Comparison of ENCODE assay signal across 8 cellular contexts in genomic region chr2:182717451-182718215, GRCh38. TPM values are rescaled to one million over a fixed set of nuclear protein-coding genes. Genes with fewer than 3 reads are reported as not detected.
DNase-seq lines count a peak whose midpoint lies in the region; ATAC-seq and TF ChIP-seq lines count a peak whose summit lies in the region.

No MANE protein-coding gene starts in this region.

- in situ Hi-C loops in GM13977 (cut with MboI; ENCODE audit: low pct_unique_long_range_greater_than_20kb, low sequenced_read_pairs, unreplicated experiment) = no loop called here

- H3K4me1 Mint-ChIP-seq in activated CD8-positive, alpha-beta T cell treated with anti-CD3 and anti-CD28 coated beads, Interleukin-2, amount 10 ng/mL, durations not matched to agents 7 days and 5 days (ENCODE audit: low read depth) = peaks cover 9% of the 10 kb centered on the region
- H3K4me1 Mint-ChIP-seq in activated T-helper 1 cell treated with anti-CD3 and anti-CD28 coated beads, Interleukin-12 subunit alpha, Interleukin-12 subunit beta, Interleukin-2, Interleukin-4 antibody, amounts not matched to agents 30 ng/mL and 10 ng/mL and 1 ng/mL, durations not matched to agents 14 hours and 24 hours and 36 hours (ENCODE audit: low read depth) = no peaks in the 10 kb centered on the region

- no peak overlapping the region for H3K4me3 Mint-ChIP-seq in activated CD8-positive, alpha-beta T cell treated with anti-CD3 and anti-CD28 coated beads, Interleukin-2, amount 10 ng/mL, durations not matched to agents 7 days and 5 days
- H3K4me3 Mint-ChIP-seq in activated T-helper 1 cell treated with anti-CD3 and anti-CD28 coated beads, Interleukin-12 subunit alpha, Interleukin-12 subunit beta, Interleukin-2, Interleukin-4 antibody, amounts not matched to agents 30 ng/mL and 10 ng/mL and 1 ng/mL, durations not matched to agents 14 hours and 24 hours and 36 hours = no peak overlapping the region

- no peak for TF ChIP-seq CTCF in GM13977 (IDR thresholded peaks at IDR 0.05; ENCODE audit: extremely low read depth, insufficient read depth, missing control alignments)
- no peak for TF ChIP-seq CTCF in esophagus squamous epithelium (IDR thresholded peaks at IDR 0.05)

- no peak for TF ChIP-seq POLR2A in esophagus squamous epithelium (IDR thresholded peaks at IDR 0.05)

- CTCF ChIA-PET in activated CD8-positive, alpha-beta T cell treated with anti-CD3 and anti-CD28 coated beads, Interleukin-2, amount 10 ng/mL, durations not matched to agents 7 days and 5 days (lab: Charles Lee) = interaction anchor here (1.3 kb wide), 2 partner anchors 11 to 262 kb away, joined by 3 to 4 read pairs; no protein-coding TSS in a partner anchor

- DNase-seq in GM13977 (ENCODE audit: low spot score) (peak; percentile 45), esophagus squamous epithelium (lab: John Stamatoyannopoulos, UW) (no peak), NCI-H524 (lab: John Stamatoyannopoulos, UW) (no peak)
- DNase-seq in activated CD8-positive, alpha-beta T cell treated with anti-CD3 and anti-CD28 coated beads, Interleukin-2, amount 10 ng/mL, durations not matched to agents 7 days and 5 days = no peak
- no peak for DNase-seq in activated CD4-positive, alpha-beta T cell treated with anti-CD3 and anti-CD28 coated beads, Interleukin-2, amount 50 U/mL, for 4 hours
- DNase-seq in activated T-helper 1 cell treated with anti-CD3 and anti-CD28 coated beads, Interleukin-12 subunit alpha, Interleukin-12 subunit beta, Interleukin-2, Interleukin-4 antibody, amounts not matched to agents 30 ng/mL and 10 ng/mL and 1 ng/mL, durations not matched to agents 14 hours and 24 hours and 36 hours (ENCODE audit: low spot score) = no peak

- intact Hi-C loops in esophagus squamous epithelium (cut with DNase I) = no loop called here
- intact Hi-C loops in activated T-helper 1 cell treated with anti-CD3 and anti-CD28 coated beads, Interleukin-12 subunit alpha, Interleukin-12 subunit beta, Interleukin-2, Interleukin-4 antibody, amounts not matched to agents 30 ng/mL and 10 ng/mL and 1 ng/mL, durations not matched to agents 14 hours and 24 hours and 36 hours (cut with micrococcal nuclease) = loop anchor here (2.0 to 5.0 kb wide), 3 partner anchors 51 to 1739 kb away; partner anchors contain the start of gene DUSP19

- WGBS in esophagus squamous epithelium, 2 donors = 27 to 39% methylated on average over 2 of the region's 2 CpGs

- H3K4me3 ChIP-seq in HUES6 (ENCODE audit: low read depth, low read length) (peak overlapping the region; percentile 91), esophagus squamous epithelium (peak overlapping the region in 2 of 4 donors; percentile 88 to 99)

- H3K27ac ChIP-seq in HUES6 (ENCODE audit: low read depth, low read length) (no peak overlapping the region), esophagus squamous epithelium (peak overlapping the region in 3 of 4 donors; percentile 3 to 90 (median 87))

- H3K4me1 ChIP-seq in HUES6 (ENCODE audit: control insufficient read depth, insufficient read depth, low read length) (no peaks in the 10 kb centered on the region), esophagus squamous epithelium (peaks cover 0 to 36% (median 10%) of the 10 kb centered on the region in 3 donors)

- H3K27ac Mint-ChIP-seq in activated CD8-positive, alpha-beta T cell treated with anti-CD3 and anti-CD28 coated beads, Interleukin-2, amount 10 ng/mL, durations not matched to agents 7 days and 5 days = no peak overlapping the region
- H3K27ac Mint-ChIP-seq in activated T-helper 1 cell treated with anti-CD3 and anti-CD28 coated beads, Interleukin-12 subunit alpha, Interleukin-12 subunit beta, Interleukin-2, Interleukin-4 antibody, amounts not matched to agents 30 ng/mL and 10 ng/mL and 1 ng/mL, durations not matched to agents 14 hours and 24 hours and 36 hours = no peak overlapping the region

- POLR2A ChIA-PET in activated CD8-positive, alpha-beta T cell treated with anti-CD3 and anti-CD28 coated beads, Interleukin-2, amount 10 ng/mL, durations not matched to agents 7 days and 5 days (lab: Charles Lee) = interaction anchor here (0.6 kb wide), 1 partner anchor 13 kb away, joined by 3 read pairs; no protein-coding TSS in a partner anchor

- no peaks in the 10 kb centered on the region for H3K9me3 Mint-ChIP-seq in activated CD8-positive, alpha-beta T cell treated with anti-CD3 and anti-CD28 coated beads, Interleukin-2, amount 10 ng/mL, durations not matched to agents 7 days and 5 days (ENCODE audit: insufficient read depth)
- no peaks in the 10 kb centered on the region for H3K9me3 Mint-ChIP-seq in activated T-helper 1 cell treated with anti-CD3 and anti-CD28 coated beads, Interleukin-12 subunit alpha, Interleukin-12 subunit beta, Interleukin-2, Interleukin-4 antibody, amounts not matched to agents 30 ng/mL and 10 ng/mL and 1 ng/mL, durations not matched to agents 14 hours and 24 hours and 36 hours

- peak; percentile 53 for ATAC-seq in GM21526 (IDR thresholded peaks at IDR 0.05; ENCODE audit: low FRiP score, unreplicated experiment)
- no peak for ATAC-seq in activated CD8-positive, alpha-beta T cell treated with anti-CD3 and anti-CD28 coated beads, Interleukin-2, amount 10 ng/mL, durations not matched to agents 7 days and 5 days

- H3K36me3 ChIP-seq in HUES6 (ENCODE audit: control insufficient read depth, insufficient read depth, low read length) (peaks cover 29% of the 10 kb centered on the region), esophagus squamous epithelium (peaks cover 0 to 21% (median 0%) of the 10 kb centered on the region in 3 donors)

- H3K27me3 ChIP-seq in HUES6 (ENCODE audit: control insufficient read depth, insufficient read depth, low read length) (no peaks in the 10 kb centered on the region), esophagus squamous epithelium (no peaks in the 10 kb centered on the region)

- H3K9ac ChIP-seq in HUES6 (ENCODE audit: low read length) = no peak overlapping the region

- H3K9me3 ChIP-seq in HUES6 (ENCODE audit: control insufficient read depth, insufficient read depth, low read depth, low read length) (no peaks in the 10 kb centered on the region), esophagus squamous epithelium (no peaks in the 10 kb centered on the region)

- H3K27me3 Mint-ChIP-seq in activated CD8-positive, alpha-beta T cell treated with anti-CD3 and anti-CD28 coated beads, Interleukin-2, amount 10 ng/mL, durations not matched to agents 7 days and 5 days (ENCODE audit: low read depth) = peaks cover 7% of the 10 kb centered on the region
- peaks cover 5% of the 10 kb centered on the region for H3K27me3 Mint-ChIP-seq in activated T-helper 1 cell treated with anti-CD3 and anti-CD28 coated beads, Interleukin-12 subunit alpha, Interleukin-12 subunit beta, Interleukin-2, Interleukin-4 antibody, amounts not matched to agents 30 ng/mL and 10 ng/mL and 1 ng/mL, durations not matched to agents 14 hours and 24 hours and 36 hours (ENCODE audit: insufficient read depth)

- peaks cover 2% of the 10 kb centered on the region for H3K36me3 Mint-ChIP-seq in activated CD8-positive, alpha-beta T cell treated with anti-CD3 and anti-CD28 coated beads, Interleukin-2, amount 10 ng/mL, durations not matched to agents 7 days and 5 days (ENCODE audit: low read depth)
- H3K36me3 Mint-ChIP-seq in activated T-helper 1 cell treated with anti-CD3 and anti-CD28 coated beads, Interleukin-12 subunit alpha, Interleukin-12 subunit beta, Interleukin-2, Interleukin-4 antibody, amounts not matched to agents 30 ng/mL and 10 ng/mL and 1 ng/mL, durations not matched to agents 14 hours and 24 hours and 36 hours (ENCODE audit: low read depth) = peaks cover 4% of the 10 kb centered on the region

RNA-seq across cellular contexts. Expression of gene DNAJC10, which starts 1.6 kb away (rescaled TPM):
- 10 to 100 TPM; 26.0 to 46.0 (median 32.3) TPM for total RNA-seq in esophagus squamous epithelium
- 10 to 100 TPM; 41.4 to 51.4 TPM for total RNA-seq in activated CD8-positive, alpha-beta T cell treated with anti-CD3 and anti-CD28 coated beads, Interleukin-2, amount 10 ng/mL, durations not matched to agents 7 days and 5 days
- total RNA-seq in activated T-helper 1 cell treated with anti-CD3 and anti-CD28 coated beads, Interleukin-12 subunit alpha, Interleukin-12 subunit beta, Interleukin-2, Interleukin-4 antibody, amounts not matched to agents 30 ng/mL and 10 ng/mL and 1 ng/mL, durations not matched to agents 14 hours and 24 hours and 36 hours = 68.7 and 69.5 TPM in 2 replicates
